15 cellular contexts compared by ENCODE assay signal in genomic region chr9:73845539-73845938, GRCh38.
DNase-seq lines count a peak whose midpoint lies in the region; ATAC-seq lines count a peak whose summit lies in the region.
"Had no signal": no experiment of that assay in that cellular context is flagged by ENCODE, and none has a peak within 500 bp of the region (broad histone marks: within the 10 kb centered on the region; RNA-seq: fewer than 3 reads in every experiment).

No MANE protein-coding gene starts in this region.

- peak overlapping the region; percentile 59 for H3K27ac ChIP-seq in iPS-18a (ENCODE audit: low read length)
- H3K27ac ChIP-seq: BLaER1 treated with 17β-estradiol and CSF1 and Interleukin-3, amounts not matched to agents 10 nM and 100 nM; Peyer's patch; right lobe of liver had no signal

- peaks cover 43% of the 10 kb centered on the region for H3K4me1 ChIP-seq in iPS-18a (ENCODE audit: control insufficient read depth, low read depth, low read length)
- H3K4me1 ChIP-seq: BLaER1 treated with 17β-estradiol and CSF1 and Interleukin-3, amounts not matched to agents 10 nM and 100 nM; Peyer's patch; right lobe of liver had no signal

- no peaks in the 10 kb centered on the region for H3K9me3 ChIP-seq in iPS-18a (ENCODE audit: control insufficient read depth, low read depth, low read length)
- H3K9me3 ChIP-seq: BLaER1 treated with 17β-estradiol and CSF1 and Interleukin-3, amounts not matched to agents 10 nM and 100 nM; Peyer's patch; right lobe of liver had no signal

- in situ Hi-C loops in G401 (cut with HindIII; ENCODE audit: low sequenced_read_pairs): no loop called here

- H3K9ac ChIP-seq in iPS-18a (ENCODE audit: low read length): peak overlapping the region; percentile 41
- H3K9ac ChIP-seq: BLaER1 treated with 17β-estradiol and CSF1 and Interleukin-3, amounts not matched to agents 10 nM and 100 nM had no signal

- no peaks in the 10 kb centered on the region for H3K27me3 ChIP-seq in iPS-18a (ENCODE audit: control insufficient read depth, insufficient read depth, low read length)
- H3K27me3 ChIP-seq: BLaER1 treated with 17β-estradiol and CSF1 and Interleukin-3, amounts not matched to agents 10 nM and 100 nM; Peyer's patch; right lobe of liver had no signal

- peak; percentile 90 for ATAC-seq in GM18909 (IDR thresholded peaks at IDR 0.05; ENCODE audit: poor library complexity, unreplicated experiment)
- peak; percentile 80 for ATAC-seq in HG02623 (IDR thresholded peaks at IDR 0.05; ENCODE audit: unreplicated experiment)
- peak; percentile 88 for ATAC-seq in HG03432 (IDR thresholded peaks at IDR 0.05; ENCODE audit: unreplicated experiment)
- ATAC-seq: right lobe of liver had no signal

- H3K36me3 ChIP-seq in iPS-18a (ENCODE audit: control insufficient read depth, low read depth, low read length): no peaks in the 10 kb centered on the region
- H3K36me3 ChIP-seq: BLaER1 treated with 17β-estradiol and CSF1 and Interleukin-3, amounts not matched to agents 10 nM and 100 nM; Peyer's patch; right lobe of liver had no signal

- H3K4me3 ChIP-seq in iPS-18a (ENCODE audit: low read length): no peak overlapping the region
- H3K4me3 ChIP-seq: BLaER1 treated with 17β-estradiol and CSF1 and Interleukin-3, amounts not matched to agents 10 nM and 100 nM; Peyer's patch; right lobe of liver had no signal

- DNase-seq in SW480 (ENCODE audit: low spot score) (no peak), AG08396 (ENCODE audit: low spot score) (no peak), putamen (ENCODE audit: low spot score) (no peak), G401 (ENCODE audit: low spot score) (no peak)
- DNase-seq: activated B cell treated with CpG ODN at 0.5 μM for 24 hours; NCI-H187; NCI-H524; Peyer's patch; right lobe of liver; stimulated activated naive CD4-positive, alpha-beta T cell treated with Interleukin-2 at 50 U/mL for 16 hours had no signal
